ENCODE assay signal across 26 cellular contexts in genomic region chr17:10205549-10206185, GRCh38. TPM values are rescaled to one million over a fixed set of nuclear protein-coding genes. Genes with fewer than 3 reads are reported as not detected.
DNase-seq lines count a peak whose midpoint lies in the region; ATAC-seq, FAIRE-seq and TF ChIP-seq lines count a peak whose summit lies in the region.
"Had no signal": no experiment of that assay in that cellular context is flagged by ENCODE, and none has a peak within 500 bp of the region (broad histone marks: within the 10 kb centered on the region; RNA-seq: fewer than 3 reads in every experiment).

No MANE protein-coding gene starts in this region.

- H4K20me1 ChIP-seq in BLaER1 (no peaks in the 10 kb centered on the region), GM12878 (ENCODE audit: control insufficient read depth, insufficient read depth) (no peaks in the 10 kb centered on the region)

- peak; percentile 26 for FAIRE-seq in GM12891 (lab: Jason Lieb, UNC)
- FAIRE-seq in GM12878 (lab: Jason Lieb, UNC) = no peak

- in situ Hi-C loops in GM12878 (cut with MboI) = no loop called here

- TF ChIP-seq EP300 in GM12878 (IDR thresholded peaks at IDR 0.05; ENCODE audit: borderline replicate concordance in 1 of 2, control insufficient read depth in 1 of 2, low read depth in 2 of 2, low read length in 2 of 2) = no peak

- H3K36me3 ChIP-seq in BLaER1 = no peaks in the 10 kb centered on the region
- no peaks in the 10 kb centered on the region; a peak in 1 of 4 replicates for H3K36me3 ChIP-seq in GM12878 (ENCODE audit: control insufficient read depth in 2 of 2, insufficient read depth in 2 of 2, low read length in 1 of 2)
- H3K36me3 ChIP-seq: cardiac muscle cell, MG63, neutrophil, suprapubic skin, vagina had no signal

- RAD21 ChIA-PET in GM12878 (lab: Charles Lee; ENCODE audit: unreplicated experiment) = no interaction called here

- peaks cover 46% of the 10 kb centered on the region for H3K9me3 ChIP-seq in BLaER1
- peaks cover 19% of the 10 kb centered on the region for H3K9me3 ChIP-seq in GM12878 (replicated peaks; ENCODE audit: control insufficient read depth, insufficient read depth, low read length)

- CTCF ChIA-PET in GM12878 (lab: Yijun Ruan, JAX) = no interaction called here

- no peak for TF ChIP-seq CTCF in NB4 (IDR thresholded peaks at IDR 0.05; ENCODE audit: low read depth, low read length)
- no peak for TF ChIP-seq CTCF in GM12878 (IDR thresholded peaks at IDR 0.05 in 2 of 3, conservative IDR thresholded peaks at IDR 0.05 in 1 of 3; ENCODE audit: control insufficient read depth in 2 of 3, extremely low read depth in 1 of 3, insufficient read depth in 1 of 3, low read depth in 3 of 3, low read length in 3 of 3)

- no peaks in the 10 kb centered on the region for H3K79me2 ChIP-seq in GM12878 (ENCODE audit: control insufficient read depth, insufficient read depth, low read length)

- intact Hi-C loops in GM12878 (cut with micrococcal nuclease; ENCODE audit: unreplicated experiment) = no loop called here

- ATAC-seq in GM12878 (no peak; the same call in 2 of the 3 replicates), GM21737 (IDR thresholded peaks at IDR 0.05; ENCODE audit: unreplicated experiment) (no peak)
- ATAC-seq: Panc1, psoas muscle, T-helper 17 cell had no signal

- no peak overlapping the region for H2AFZ ChIP-seq in GM12878 (ENCODE audit: control insufficient read depth, low read depth, low read length)

- SMC1A ChIA-PET in GM12878 (lab: Charles Lee; ENCODE audit: uncharacterized antibody, unreplicated experiment) = no interaction called here

- H3K4me3 ChIP-seq in BLaER1 (peak overlapping the region; percentile 30; the same call in 1 of the 2 replicates), NB4 (ENCODE audit: low read depth, low read length) (no peak overlapping the region), GM12878 (no peak overlapping the region)
- H3K4me3 ChIP-seq: cardiac muscle cell, MG63, psoas muscle, suprapubic skin, vagina had no signal

- POLR2A ChIA-PET in GM12878 (lab: Charles Lee) = no interaction called here

- H3K9ac ChIP-seq in BLaER1 (no peak overlapping the region), GM12878 (ENCODE audit: control insufficient read depth, insufficient read depth, low read length) (no peak overlapping the region)

- DNase-seq in GM12891 (ENCODE audit: insufficient read length, low spot score) (no peak), NB4 (ENCODE audit: low read depth) (peak; percentile 63), GM12878 (ENCODE audit: low read depth, low spot score) (peak; percentile 30), NCI-H345 (lab: John Stamatoyannopoulos, UW) (no peak), OCI-M1 (lab: John Stamatoyannopoulos, UW) (no peak), activated T-cell treated with anti-CD3 and anti-CD28 coated beads for 4 hours (no peak)
- DNase-seq: activated CD4-positive, alpha-beta memory T cell treated with anti-CD3 and anti-CD28 coated beads for 36 hours; activated gamma-delta T cell; amygdala; CD4-positive, alpha-beta memory T cell; cortex of kidney; DMS153; endodermal cell; GOT3; MG63; NCI-H1694 treated with DMSO at 0.1 percent for 48 hours; NCI-H82; psoas muscle; T-helper 17 cell had no signal

- peaks cover 10% of the 10 kb centered on the region for H3K4me1 ChIP-seq in BLaER1
- H3K4me1 ChIP-seq in GM12878 (ENCODE audit: control insufficient read depth, insufficient read depth, low read length) = no peaks in the 10 kb centered on the region
- H3K4me1 ChIP-seq: psoas muscle had no signal

- no peak for TF ChIP-seq RAD21 in GM12878 (IDR thresholded peaks at IDR 0.05; ENCODE audit: insufficient read depth, low read depth, low read length)

- TF ChIP-seq POLR2A in GM12891 (IDR thresholded peaks at IDR 0.05; ENCODE audit: low read depth, low read length) (no peak), NB4 (IDR thresholded peaks at IDR 0.05; ENCODE audit: extremely low read depth, insufficient read length) (no peak), GM12878 (IDR thresholded peaks at IDR 0.05; ENCODE audit: low read depth, low read length) (no peak)

- H3K4me2 ChIP-seq in BLaER1 (no peak overlapping the region), GM12878 (ENCODE audit: control insufficient read depth, insufficient read depth) (no peak overlapping the region)

- peak overlapping the region; percentile 22; the same call in 1 of the 2 replicates for H3K27ac ChIP-seq in BLaER1
- no peak overlapping the region for H3K27ac ChIP-seq in GM12878 (ENCODE audit: control insufficient read depth, insufficient read depth)
- H3K27ac ChIP-seq: cardiac muscle cell, neutrophil, psoas muscle, suprapubic skin, vagina had no signal

- 29% methylated on average over 2 of the region's 2 CpGs for WGBS in GM12878 (ENCODE audit: insufficient coverage, insufficient replicate concordance, low lambda C conversion rate, missing lambda C conversion rate)

- BruUV-seq in GM12878 (replicated peaks; lab: Mats Ljungman, UMichigan) = no TSS peak

- no peaks in the 10 kb centered on the region for H3K27me3 ChIP-seq in BLaER1
- no peaks in the 10 kb centered on the region for H3K27me3 ChIP-seq in GM12878 (replicated peaks in 1 of 2; ENCODE audit: control insufficient read depth in 2 of 2, insufficient read depth in 2 of 2, low read length in 1 of 2)
- H3K27me3 ChIP-seq: suprapubic skin, vagina had no signal

TF ChIP-seq in GM12891, 5 proteins besides CTCF, POLR2A, EP300 and RAD21:
- TF ChIP-seq TAF1 (IDR thresholded peaks at IDR 0.05; ENCODE audit: low read depth, low read length) (no peak), SPI1 (IDR thresholded peaks at IDR 0.05; ENCODE audit: low read depth, low read length) (no peak), POU2F2 (IDR thresholded peaks at IDR 0.05; ENCODE audit: low read depth, low read length) (no peak), PAX5 (IDR thresholded peaks at IDR 0.05; ENCODE audit: insufficient read depth, low read length, severe bottlenecking) (no peak), POLR2AphosphoS5 (IDR thresholded peaks at IDR 0.05; ENCODE audit: low read depth, low read length) (no peak)

TF ChIP-seq in GM12878, 131 proteins besides CTCF, POLR2A, EP300 and RAD21:
- TF ChIP-seq TARDBP (IDR thresholded peaks at IDR 0.05; ENCODE audit: borderline replicate concordance) (no peak), EGR1 (IDR thresholded peaks at IDR 0.05; ENCODE audit: borderline replicate concordance in 1 of 2, low read depth in 2 of 2, low read length in 2 of 2) (no peak), PAX5 (IDR thresholded peaks at IDR 0.05; ENCODE audit: borderline replicate concordance, low read depth, low read length) (no peak), HSF1 (IDR thresholded peaks at IDR 0.05; ENCODE audit: low read depth, low read length) (no peak), ZNF384 (IDR thresholded peaks at IDR 0.05; ENCODE audit: borderline replicate concordance, low read depth, low read length) (no peak), TCF7 (IDR thresholded peaks at IDR 0.05; ENCODE audit: borderline replicate concordance) (no peak), YY1 (IDR thresholded peaks at IDR 0.05; ENCODE audit: low read depth, low read length) (no peak)

RNA-seq across cellular contexts. Expression of gene GAS7, which starts 7.3 kb away (rescaled TPM):
- polyA plus RNA-seq in GM12891 (2012; ENCODE audit: low read depth, missing spikeins) = 8.7 TPM
- 0.27 and 0.33 TPM in 2 replicates for total RNA-seq in GM12878 (2013; cell fraction: nucleolus; rRNA removed)
- total RNA-seq in GM12878 (2014; rRNA removed) (19.9 and 25.0 TPM in 2 replicates), GM12878 (2014; rRNA removed; fragmentation: Illumina TruSeq; extraction: Trizol) (23.1 and 26.0 TPM in 2 replicates), GM12878 (2021) (53.4 and 57.0 TPM in 2 replicates)
- polyA plus RNA-seq in GM12878 (2011; ENCODE audit: low read depth) = 2.3 TPM
- polyA plus RNA-seq in GM12878 (2011; rRNA removed) (27.2 and 30.2 TPM in 2 replicates), GM12878 (2014; fragmentation: Illumina TruSeq; extraction: Trizol) (28.7 and 34.1 TPM in 2 replicates), GM12878 (2014; fragmentation: Nextera tagmentation; extraction: Ambion mirVana) (1 to 10 TPM; 2.3 to 2.9 TPM), GM12878 (2014; rRNA removed) (26.2 and 26.5 TPM in 2 replicates), GM12878 (2016; fragmentation: Nextera tagmentation; extraction: Ambion mirVana) (10 to 100 TPM; 19.3 to 20.9 TPM)
- polyA plus RNA-seq in GM12878 (2011; cell fraction: cytosol; rRNA removed) = 30.5 and 31.0 TPM in 2 replicates
- 24.5 and 33.4 TPM in 2 replicates for polyA plus RNA-seq in GM12878 (2011; cell fraction: nucleus; rRNA removed)
- polyA plus RNA-seq in GM12878 (2012) = 4.4 and 7.7 TPM in 2 replicates
- polyA minus RNA-seq in GM12878 (2011; rRNA and poly(A)+ RNA removed) = 29.4 and 43.3 TPM in 2 replicates
- 12.8 and 14.9 TPM in 2 replicates for polyA minus RNA-seq in GM12878 (2011; cell fraction: cytosol; rRNA and poly(A)+ RNA removed)
- polyA minus RNA-seq in GM12878 (2011; cell fraction: nucleus; rRNA and poly(A)+ RNA removed) = 13.3 and 24.4 TPM in 2 replicates

Comparison
In these comparisons a context has a peak if more than half of its experiments do, and no peak if none do; other contexts are left out.
1. DNase-seq: peak in NB4 (single experiment) and GM12878 (single experiment); none in GM12891 (single experiment), NCI-H345 (single experiment), OCI-M1 (single experiment) and activated T-cell treated with anti-CD3 and anti-CD28 coated beads for 4 hours (single experiment).